11 cellular contexts compared by ENCODE assay signal in genomic region chrX:21658746-21659145, GRCh38. TPM values are rescaled to one million over a fixed set of nuclear protein-coding genes. Genes with fewer than 3 reads are reported as not detected.
A peak's percentile ranks its signal among the peaks of the same experiment; 100 is the strongest.
DNase-seq lines count a peak whose midpoint lies in the region; ATAC-seq and TF ChIP-seq lines count a peak whose summit lies in the region.
"Had no signal": no experiment of that assay in that cellular context is flagged by ENCODE, and none has a peak within 500 bp of the region (broad histone marks: within the 10 kb centered on the region; RNA-seq: fewer than 3 reads in every experiment).

No MANE protein-coding gene starts in this region.

- intact Hi-C loops in activated CD4-positive, alpha-beta T cell treated with anti-CD3 and anti-CD28 coated beads for 36 hours (cut with DNase I, micrococcal nuclease): loop anchor here in 1 of 2 experiments (10.0 kb wide), 1 partner anchor 284 kb away; the partner anchor contains the start of gene CNKSR2
- intact Hi-C loops in activated T-helper 1 cell treated with anti-CD3 and anti-CD28 coated beads, Interleukin-12 subunit alpha, Interleukin-12 subunit beta, Interleukin-2, Interleukin-4 antibody, amounts not matched to agents 30 ng/mL and 10 ng/mL and 1 ng/mL, durations not matched to agents 14 hours and 24 hours and 36 hours (cut with micrococcal nuclease): no loop called here
- intact Hi-C loops in spleen (cut with DNase I; ENCODE audit: low total_unique reads): no loop called here

- H3K27me3 ChIP-seq in right atrium auricular region (no peaks in the 10 kb centered on the region), spleen (replicated peaks in 1 of 7) (peaks cover 0 to 40% (median 25%) of the 10 kb centered on the region in 7 donors)
- H3K27me3 ChIP-seq: upper lobe of right lung had no signal

- 22 to 47% (median 41%) methylated on average over 10 to 23 of the region's 23 CpGs for WGBS in spleen, 5 donors

- no peak overlapping the region for H3K27ac Mint-ChIP-seq in activated CD4-positive, alpha-beta T cell treated with anti-CD3 and anti-CD28 coated beads for 36 hours
- no peak overlapping the region for H3K27ac Mint-ChIP-seq in activated T-helper 1 cell treated with anti-CD3 and anti-CD28 coated beads, Interleukin-12 subunit alpha, Interleukin-12 subunit beta, Interleukin-2, Interleukin-4 antibody, amounts not matched to agents 30 ng/mL and 10 ng/mL and 1 ng/mL, durations not matched to agents 14 hours and 24 hours and 36 hours

- POLR2A ChIA-PET in activated CD4-positive, alpha-beta T cell treated with anti-CD3 and anti-CD28 coated beads for 36 hours (lab: Charles Lee): no interaction called here

- CTCF ChIA-PET in activated CD4-positive, alpha-beta T cell treated with anti-CD3 and anti-CD28 coated beads for 36 hours (lab: Charles Lee): no interaction called here

- H3K36me3 Mint-ChIP-seq in activated CD4-positive, alpha-beta T cell treated with anti-CD3 and anti-CD28 coated beads for 36 hours (ENCODE audit: low read depth): peaks cover 4% of the 10 kb centered on the region
- H3K36me3 Mint-ChIP-seq in activated T-helper 1 cell treated with anti-CD3 and anti-CD28 coated beads, Interleukin-12 subunit alpha, Interleukin-12 subunit beta, Interleukin-2, Interleukin-4 antibody, amounts not matched to agents 30 ng/mL and 10 ng/mL and 1 ng/mL, durations not matched to agents 14 hours and 24 hours and 36 hours (ENCODE audit: low read depth): no peaks in the 10 kb centered on the region

- peak overlapping the region; percentile 66 for H3K4me3 Mint-ChIP-seq in activated CD4-positive, alpha-beta T cell treated with anti-CD3 and anti-CD28 coated beads for 36 hours
- peak overlapping the region; percentile 54 for H3K4me3 Mint-ChIP-seq in activated T-helper 1 cell treated with anti-CD3 and anti-CD28 coated beads, Interleukin-12 subunit alpha, Interleukin-12 subunit beta, Interleukin-2, Interleukin-4 antibody, amounts not matched to agents 30 ng/mL and 10 ng/mL and 1 ng/mL, durations not matched to agents 14 hours and 24 hours and 36 hours

- no peaks in the 10 kb centered on the region for H3K36me3 ChIP-seq in right atrium auricular region
- H3K36me3 ChIP-seq in spleen: no peaks in the 10 kb centered on the region
- H3K36me3 ChIP-seq: upper lobe of right lung had no signal

- no peaks in the 10 kb centered on the region for H3K4me1 ChIP-seq in right atrium auricular region
- peaks cover 0 to 8% (median 0%) of the 10 kb centered on the region in 6 donors for H3K4me1 ChIP-seq in spleen
- H3K4me1 ChIP-seq: upper lobe of right lung had no signal

- H3K4me3 ChIP-seq in right atrium auricular region (peak overlapping the region; percentile 32 to 40), spleen (peak overlapping the region in 6 of 8 donors; percentile 15 to 52 (median 26))
- H3K4me3 ChIP-seq: upper lobe of right lung had no signal

- no peak for TF ChIP-seq POLR2A in spleen (IDR thresholded peaks at IDR 0.05)

- H3K27ac ChIP-seq in right atrium auricular region (peak overlapping the region; percentile 44 to 57), spleen (no peak overlapping the region)
- H3K27ac ChIP-seq: upper lobe of right lung had no signal

- H3K4me1 Mint-ChIP-seq in activated CD4-positive, alpha-beta T cell treated with anti-CD3 and anti-CD28 coated beads for 36 hours: peaks cover 5% of the 10 kb centered on the region
- H3K4me1 Mint-ChIP-seq in activated T-helper 1 cell treated with anti-CD3 and anti-CD28 coated beads, Interleukin-12 subunit alpha, Interleukin-12 subunit beta, Interleukin-2, Interleukin-4 antibody, amounts not matched to agents 30 ng/mL and 10 ng/mL and 1 ng/mL, durations not matched to agents 14 hours and 24 hours and 36 hours (ENCODE audit: low read depth): no peaks in the 10 kb centered on the region

- TF ChIP-seq CTCF in right atrium auricular region (IDR thresholded peaks at IDR 0.05) (no peak), spleen (IDR thresholded peaks at IDR 0.05 in 8 of 11, conservative IDR thresholded peaks at IDR 0.05 in 3 of 11) (no peak)

- peak; percentile 61 for ATAC-seq in activated CD4-positive, alpha-beta T cell treated with anti-CD3 and anti-CD28 coated beads for 36 hours

- H3K27me3 Mint-ChIP-seq in activated CD4-positive, alpha-beta T cell treated with anti-CD3 and anti-CD28 coated beads for 36 hours: peaks cover 4% of the 10 kb centered on the region
- peaks cover 10% of the 10 kb centered on the region for H3K27me3 Mint-ChIP-seq in activated T-helper 1 cell treated with anti-CD3 and anti-CD28 coated beads, Interleukin-12 subunit alpha, Interleukin-12 subunit beta, Interleukin-2, Interleukin-4 antibody, amounts not matched to agents 30 ng/mL and 10 ng/mL and 1 ng/mL, durations not matched to agents 14 hours and 24 hours and 36 hours (ENCODE audit: insufficient read depth)

- H3K9me3 ChIP-seq in right atrium auricular region: no peaks in the 10 kb centered on the region
- H3K9me3 ChIP-seq in spleen: peaks cover 0 to 7% (median 0%) of the 10 kb centered on the region in 8 donors
- H3K9me3 ChIP-seq: upper lobe of right lung had no signal

- DNase-seq in activated CD4-positive, alpha-beta T cell treated with anti-CD3 and anti-CD28 coated beads for 36 hours: peak; percentile 38
- DNase-seq in activated CD4-positive, alpha-beta T cell treated with anti-CD3 and anti-CD28 coated beads, Interleukin-2, amount 50 U/mL, for 1 hour: no peak
- DNase-seq in activated T-helper 1 cell treated with anti-CD3 and anti-CD28 coated beads, Interleukin-12 subunit alpha, Interleukin-12 subunit beta, Interleukin-2, Interleukin-4 antibody, amounts not matched to agents 30 ng/mL and 10 ng/mL and 1 ng/mL, durations not matched to agents 14 hours and 24 hours and 36 hours (ENCODE audit: low spot score): no peak
- DNase-seq in right atrium auricular region (ENCODE audit: low spot score): no peak
- no peak for DNase-seq in spleen
- no peak for DNase-seq in Kasumi-1 (lab: John Stamatoyannopoulos, UW)
- no peak for DNase-seq in NCI-H187 (lab: John Stamatoyannopoulos, UW)
- DNase-seq in activated CD4-positive, CD25-positive, alpha-beta regulatory T cell (lab: John Stamatoyannopoulos, UW): no peak
- DNase-seq: 8988T, upper lobe of right lung had no signal

- peaks cover 1% of the 10 kb centered on the region for H3K9me3 Mint-ChIP-seq in activated CD4-positive, alpha-beta T cell treated with anti-CD3 and anti-CD28 coated beads for 36 hours (ENCODE audit: low read depth)
- no peaks in the 10 kb centered on the region for H3K9me3 Mint-ChIP-seq in activated T-helper 1 cell treated with anti-CD3 and anti-CD28 coated beads, Interleukin-12 subunit alpha, Interleukin-12 subunit beta, Interleukin-2, Interleukin-4 antibody, amounts not matched to agents 30 ng/mL and 10 ng/mL and 1 ng/mL, durations not matched to agents 14 hours and 24 hours and 36 hours

RNA-seq across cellular contexts. Expression of gene KLHL34, which starts 0.6 kb away (rescaled TPM):
- under 1 TPM; 0.60 to 0.94 TPM for total RNA-seq in activated CD4-positive, alpha-beta T cell treated with anti-CD3 and anti-CD28 coated beads for 36 hours
- 0.26 and 0.42 TPM in 2 replicates for total RNA-seq in activated T-helper 1 cell treated with anti-CD3 and anti-CD28 coated beads, Interleukin-12 subunit alpha, Interleukin-12 subunit beta, Interleukin-2, Interleukin-4 antibody, amounts not matched to agents 30 ng/mL and 10 ng/mL and 1 ng/mL, durations not matched to agents 14 hours and 24 hours and 36 hours
- total RNA-seq in right atrium auricular region (1 to 10 TPM; 1.1 to 2.2 TPM), spleen (under 1 TPM in 5 of 7 donors, not detected in 2; 0.14 to 0.63 (median 0.54) TPM)
- under 1 TPM; 0.18 to 0.48 (median 0.26) TPM for polyA plus RNA-seq in spleen
- total RNA-seq: MCF 10A, upper lobe of right lung had no signal

Comparison
In these comparisons a context has a peak if more than half of its experiments do, and no peak if none do; other contexts are left out.
1. H3K27ac ChIP-seq: peak in right atrium auricular region (2 of 2); none in spleen (0 of 8).